18 cellular contexts compared by ENCODE assay signal in genomic region chr10:99895867-99896266, GRCh38.
"Had no signal": no experiment of that assay in that cellular context is flagged by ENCODE, and none has a peak within 500 bp of the region (broad histone marks: within the 10 kb centered on the region; RNA-seq: fewer than 3 reads in every experiment).

No MANE protein-coding gene starts in this region.

- DNase-seq: islet precursor cell; left ventricle myocardium inferior; mesendoderm; naive B cell; ovary; retina; right cardiac atrium; stimulated activated CD4-positive, alpha-beta T cell treated with anti-CD3 and anti-CD28 coated beads, Interleukin-4, amount 100 ng/mL, for 24 hours; stimulated activated naive CD4-positive, alpha-beta T cell treated with Interleukin-2 at 50 U/mL for 16 hours; stomach; testis; thyroid gland; transverse colon; upper lobe of left lung had no signal

- H3K27ac Mint-ChIP-seq: mesothelial cell of epicardium; natural killer cell treated with Interleukin-12 subunit alpha and Interleukin-12 subunit beta and Interleukin-15 and Interleukin-18, amount 100 ng/mL, for 72 hours; stimulated activated effector memory CD8-positive, alpha-beta T cell treated with anti-CD3 and anti-CD28 coated beads, Interleukin-12 subunit alpha, Interleukin-12 subunit beta, amount 100 ng/mL, for 72 hours had no signal

- H3K27me3 Mint-ChIP-seq: naive B cell; natural killer cell treated with Interleukin-12 subunit alpha and Interleukin-12 subunit beta and Interleukin-15 and Interleukin-18, amount 100 ng/mL, for 72 hours had no signal

- ATAC-seq: natural killer cell treated with Interleukin-12 subunit alpha and Interleukin-12 subunit beta and Interleukin-15 and Interleukin-18, amount 100 ng/mL, for 72 hours; right cardiac atrium; sciatic nerve; stimulated activated effector memory CD8-positive, alpha-beta T cell treated with anti-CD3 and anti-CD28 coated beads, Interleukin-12 subunit alpha, Interleukin-12 subunit beta, amount 100 ng/mL, for 72 hours had no signal

- H3K4me3 Mint-ChIP-seq: mesothelial cell of epicardium; naive B cell; natural killer cell treated with Interleukin-12 subunit alpha and Interleukin-12 subunit beta and Interleukin-15 and Interleukin-18, amount 100 ng/mL, for 72 hours; stimulated activated effector memory CD8-positive, alpha-beta T cell treated with anti-CD3 and anti-CD28 coated beads, Interleukin-12 subunit alpha, Interleukin-12 subunit beta, amount 100 ng/mL, for 72 hours had no signal

- H3K4me1 Mint-ChIP-seq: mesothelial cell of epicardium; naive B cell; stimulated activated effector memory CD8-positive, alpha-beta T cell treated with anti-CD3 and anti-CD28 coated beads, Interleukin-12 subunit alpha, Interleukin-12 subunit beta, amount 100 ng/mL, for 72 hours had no signal

- H3K9me3 Mint-ChIP-seq: mesothelial cell of epicardium; natural killer cell treated with Interleukin-12 subunit alpha and Interleukin-12 subunit beta and Interleukin-15 and Interleukin-18, amount 100 ng/mL, for 72 hours; stimulated activated effector memory CD8-positive, alpha-beta T cell treated with anti-CD3 and anti-CD28 coated beads, Interleukin-12 subunit alpha, Interleukin-12 subunit beta, amount 100 ng/mL, for 72 hours had no signal
